Comparison of ENCODE assay signal across 15 cellular contexts in genomic region chr10:43970018-43970698, GRCh38.
"Had no signal": no experiment of that assay in that cellular context is flagged by ENCODE, and none has a peak within 500 bp of the region (broad histone marks: within the 10 kb centered on the region; RNA-seq: fewer than 3 reads in every experiment).

No MANE protein-coding gene starts in this region.

- H3K9me3 ChIP-seq: heart left ventricle, sigmoid colon, tibial nerve had no signal

- H3K36me3 ChIP-seq: cardiac muscle cell, heart left ventricle, sigmoid colon, tibial nerve had no signal

- H3K4me3 Mint-ChIP-seq: nephron; stimulated activated naive CD8-positive, alpha-beta T cell treated with anti-CD3 and anti-CD28 coated beads, Interleukin-15, Interleukin-2, amounts not matched to agents 100 ng/mL and 50 ng/mL, for 24 hours had no signal

- H3K27ac Mint-ChIP-seq: nephron; stimulated activated naive CD8-positive, alpha-beta T cell treated with anti-CD3 and anti-CD28 coated beads, Interleukin-15, Interleukin-2, amounts not matched to agents 100 ng/mL and 50 ng/mL, for 24 hours had no signal

- FAIRE-seq: colon, frontal cortex had no signal

- H3K27me3 ChIP-seq: cardiac muscle cell, heart left ventricle, sigmoid colon, tibial nerve had no signal

- H3K4me3 ChIP-seq: cardiac muscle cell, heart left ventricle, sigmoid colon, skin epidermis, tibial nerve had no signal

- H3K27ac ChIP-seq: cardiac muscle cell, heart left ventricle, sigmoid colon, skin epidermis, tibial nerve had no signal

- H3K9me3 Mint-ChIP-seq: nephron; stimulated activated naive CD8-positive, alpha-beta T cell treated with anti-CD3 and anti-CD28 coated beads, Interleukin-15, Interleukin-2, amounts not matched to agents 100 ng/mL and 50 ng/mL, for 24 hours had no signal

- DNase-seq: effector CD4-positive, alpha-beta T cell; heart left ventricle; hippocampal formation; kidney glomerular epithelial cell; mammary epithelial cell; midbrain; sigmoid colon; stimulated activated CD4-positive, alpha-beta T cell treated with anti-CD3 and anti-CD28 coated beads, Interleukin-12 subunit alpha, Interleukin-12 subunit beta, amount 100 ng/mL, for 4 hours had no signal
